In the genomic region with DNA sequence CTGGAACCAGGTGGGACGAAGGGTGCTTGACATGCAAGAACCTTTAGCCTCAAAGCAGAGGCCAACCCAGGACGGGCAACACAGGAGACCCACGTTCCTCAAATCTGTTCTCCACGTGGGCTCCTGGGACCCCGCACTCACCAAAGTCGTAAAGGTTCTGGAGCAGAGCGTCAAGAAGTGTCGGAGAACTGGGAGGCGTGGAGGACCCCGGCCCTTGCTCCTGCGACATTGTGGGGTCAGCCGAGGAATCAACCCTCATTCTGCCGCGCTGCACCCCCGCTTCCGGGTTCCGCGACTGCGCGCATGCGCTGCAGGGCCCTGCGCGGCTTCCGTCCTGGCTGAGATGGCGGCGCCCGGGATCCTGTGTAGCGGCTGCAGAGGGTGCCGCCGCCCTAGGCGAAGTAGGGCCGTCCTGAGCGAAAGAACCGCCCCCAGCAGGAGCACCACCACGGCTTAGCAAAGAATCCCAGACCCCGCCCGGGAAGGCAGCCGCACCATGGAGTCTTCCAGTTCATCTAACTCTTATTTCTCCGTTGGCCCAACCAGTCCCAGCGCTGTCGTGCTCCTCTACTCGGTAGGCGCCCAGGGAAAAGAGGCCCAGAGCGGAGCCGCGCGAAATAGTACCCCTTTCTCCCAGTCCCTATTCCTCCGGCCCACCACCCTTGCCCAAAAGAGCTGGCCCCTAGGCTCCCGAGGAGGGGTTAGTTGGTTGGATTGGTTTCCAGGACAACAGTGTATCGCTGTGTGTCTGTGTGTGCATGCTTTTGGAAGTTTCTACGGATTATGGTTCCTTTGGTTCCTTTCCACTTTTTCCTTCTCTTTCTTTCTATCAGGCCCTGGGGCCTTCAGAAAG, we compare ENCODE assay signal across 1 cellular context.
TF ChIP-seq lines count a peak whose summit lies in the region.

A gene (plus strand): TSS at position 330 of the 853 bp plus-strand sequence. CDS start 167 bp downstream, at position 497.

TF ChIP-seq in HEK293, 187 proteins besides CTCF, POLR2A, EP300 and RAD21 (continued from another document and continues in another):
- TF ChIP-seq, protein P1, sequence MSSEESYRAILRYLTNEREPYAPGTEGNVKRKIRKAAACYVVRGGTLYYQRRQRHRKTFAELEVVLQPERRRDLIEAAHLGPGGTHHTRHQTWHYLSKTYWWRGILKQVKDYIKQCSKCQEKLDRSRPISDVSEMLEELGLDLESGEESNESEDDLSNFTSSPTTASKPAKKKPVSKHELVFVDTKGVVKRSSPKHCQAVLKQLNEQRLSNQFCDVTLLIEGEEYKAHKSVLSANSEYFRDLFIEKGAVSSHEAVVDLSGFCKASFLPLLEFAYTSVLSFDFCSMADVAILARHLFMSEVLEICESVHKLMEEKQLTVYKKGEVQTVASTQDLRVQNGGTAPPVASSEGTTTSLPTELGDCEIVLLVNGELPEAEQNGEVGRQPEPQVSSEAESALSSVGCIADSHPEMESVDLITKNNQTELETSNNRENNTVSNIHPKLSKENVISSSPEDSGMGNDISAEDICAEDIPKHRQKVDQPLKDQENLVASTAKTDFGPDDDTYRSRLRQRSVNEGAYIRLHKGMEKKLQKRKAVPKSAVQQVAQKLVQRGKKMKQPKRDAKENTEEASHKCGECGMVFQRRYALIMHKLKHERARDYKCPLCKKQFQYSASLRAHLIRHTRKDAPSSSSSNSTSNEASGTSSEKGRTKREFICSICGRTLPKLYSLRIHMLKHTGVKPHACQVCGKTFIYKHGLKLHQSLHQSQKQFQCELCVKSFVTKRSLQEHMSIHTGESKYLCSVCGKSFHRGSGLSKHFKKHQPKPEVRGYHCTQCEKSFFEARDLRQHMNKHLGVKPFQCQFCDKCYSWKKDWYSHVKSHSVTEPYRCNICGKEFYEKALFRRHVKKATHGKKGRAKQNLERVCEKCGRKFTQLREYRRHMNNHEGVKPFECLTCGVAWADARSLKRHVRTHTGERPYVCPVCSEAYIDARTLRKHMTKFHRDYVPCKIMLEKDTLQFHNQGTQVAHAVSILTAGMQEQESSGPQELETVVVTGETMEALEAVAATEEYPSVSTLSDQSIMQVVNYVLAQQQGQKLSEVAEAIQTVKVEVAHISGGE (tag by site-specific recombination; conservative IDR thresholded peaks at IDR 0.05; ENCODE audit: low read depth), result peak; percentile 58; the same call in 1 of the 2 replicates
- TF ChIP-seq, protein P2, sequence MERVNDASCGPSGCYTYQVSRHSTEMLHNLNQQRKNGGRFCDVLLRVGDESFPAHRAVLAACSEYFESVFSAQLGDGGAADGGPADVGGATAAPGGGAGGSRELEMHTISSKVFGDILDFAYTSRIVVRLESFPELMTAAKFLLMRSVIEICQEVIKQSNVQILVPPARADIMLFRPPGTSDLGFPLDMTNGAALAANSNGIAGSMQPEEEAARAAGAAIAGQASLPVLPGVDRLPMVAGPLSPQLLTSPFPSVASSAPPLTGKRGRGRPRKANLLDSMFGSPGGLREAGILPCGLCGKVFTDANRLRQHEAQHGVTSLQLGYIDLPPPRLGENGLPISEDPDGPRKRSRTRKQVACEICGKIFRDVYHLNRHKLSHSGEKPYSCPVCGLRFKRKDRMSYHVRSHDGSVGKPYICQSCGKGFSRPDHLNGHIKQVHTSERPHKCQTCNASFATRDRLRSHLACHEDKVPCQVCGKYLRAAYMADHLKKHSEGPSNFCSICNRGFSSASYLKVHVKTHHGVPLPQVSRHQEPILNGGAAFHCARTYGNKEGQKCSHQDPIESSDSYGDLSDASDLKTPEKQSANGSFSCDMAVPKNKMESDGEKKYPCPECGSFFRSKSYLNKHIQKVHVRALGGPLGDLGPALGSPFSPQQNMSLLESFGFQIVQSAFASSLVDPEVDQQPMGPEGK (tag by site-specific recombination; IDR thresholded peaks at IDR 0.05), result peak; percentile 90
- TF ChIP-seq ZNF707 (tag by site-specific recombination; IDR thresholded peaks at IDR 0.05) (no peak), ZNF16 (tag by site-specific recombination; IDR thresholded peaks at IDR 0.05; ENCODE audit: low read depth) (no peak), MYNN (tag by site-specific recombination; IDR thresholded peaks at IDR 0.05; ENCODE audit: borderline replicate concordance) (peak; percentile 56; the same call in 1 of the 2 replicates), ZXDB (tag by site-specific recombination; IDR thresholded peaks at IDR 0.05) (peak; percentile 83), ZNF624 (tag by site-specific recombination; IDR thresholded peaks at IDR 0.05) (no peak), ZNF169 (tag by site-specific recombination; IDR thresholded peaks at IDR 0.05) (no peak), TCF7L2 (IDR thresholded peaks at IDR 0.05; ENCODE audit: borderline replicate concordance, low read depth, low read length) (no peak), KLF8 (tag by site-specific recombination; IDR thresholded peaks at IDR 0.05) (peak; percentile 84; the same call in 1 of the 2 replicates), ZNF132 (tag by site-specific recombination; IDR thresholded peaks at IDR 0.05; ENCODE audit: borderline replicate concordance) (no peak), ZNF354C (tag by site-specific recombination; IDR thresholded peaks at IDR 0.05; ENCODE audit: borderline replicate concordance, low read depth) (no peak), MZF1 (tag by site-specific recombination; IDR thresholded peaks at IDR 0.05; ENCODE audit: borderline replicate concordance) (no peak), ZNF654 (tag by site-specific recombination; IDR thresholded peaks at IDR 0.05; ENCODE audit: low read depth) (no peak), ZNF561 (tag by site-specific recombination; IDR thresholded peaks at IDR 0.05; ENCODE audit: borderline replicate concordance) (peak; percentile 95), ZBTB7A (tag by site-specific recombination; IDR thresholded peaks at IDR 0.05; ENCODE audit: low read depth) (0 out of 2 replicates have a peak, but pooled peaks have one; percentile 14), ZNF121 (tag by site-specific recombination; IDR thresholded peaks at IDR 0.05) (0 out of 2 replicates have a peak, but pooled peaks have one; percentile 25), ZNF391 (tag by site-specific recombination; IDR thresholded peaks at IDR 0.05; ENCODE audit: borderline replicate concordance, low read depth) (no peak), ZFHX2 (tag by site-specific recombination; conservative IDR thresholded peaks at IDR 0.05) (peak; percentile 67), SP3 (tag by site-specific recombination; IDR thresholded peaks at IDR 0.05) (peak; percentile 74), SP2 (tag by site-specific recombination; IDR thresholded peaks at IDR 0.05) (peak; percentile 83), GLI2 (tag by site-specific recombination; IDR thresholded peaks at IDR 0.05; ENCODE audit: borderline replicate concordance, low read depth) (no peak), HOXA7 (CRISPR knock-in tag; IDR thresholded peaks at IDR 0.05; ENCODE audit: borderline replicate concordance) (no peak), ZNF571 (tag by site-specific recombination; IDR thresholded peaks at IDR 0.05) (no peak), ZNF175 (tag by site-specific recombination; IDR thresholded peaks at IDR 0.05) (no peak), ZNF843 (tag by site-specific recombination; IDR thresholded peaks at IDR 0.05) (peak; percentile 59; the same call in 1 of the 2 replicates), ZNF530 (tag by site-specific recombination; IDR thresholded peaks at IDR 0.05; ENCODE audit: low read depth) (no peak), FEZF1 (tag by site-specific recombination; IDR thresholded peaks at IDR 0.05) (no peak; the same call in 1 of the 2 replicates), ZFP41 (tag by site-specific recombination; IDR thresholded peaks at IDR 0.05; ENCODE audit: borderline replicate concordance) (no peak)
- TF ChIP-seq, protein P3, sequence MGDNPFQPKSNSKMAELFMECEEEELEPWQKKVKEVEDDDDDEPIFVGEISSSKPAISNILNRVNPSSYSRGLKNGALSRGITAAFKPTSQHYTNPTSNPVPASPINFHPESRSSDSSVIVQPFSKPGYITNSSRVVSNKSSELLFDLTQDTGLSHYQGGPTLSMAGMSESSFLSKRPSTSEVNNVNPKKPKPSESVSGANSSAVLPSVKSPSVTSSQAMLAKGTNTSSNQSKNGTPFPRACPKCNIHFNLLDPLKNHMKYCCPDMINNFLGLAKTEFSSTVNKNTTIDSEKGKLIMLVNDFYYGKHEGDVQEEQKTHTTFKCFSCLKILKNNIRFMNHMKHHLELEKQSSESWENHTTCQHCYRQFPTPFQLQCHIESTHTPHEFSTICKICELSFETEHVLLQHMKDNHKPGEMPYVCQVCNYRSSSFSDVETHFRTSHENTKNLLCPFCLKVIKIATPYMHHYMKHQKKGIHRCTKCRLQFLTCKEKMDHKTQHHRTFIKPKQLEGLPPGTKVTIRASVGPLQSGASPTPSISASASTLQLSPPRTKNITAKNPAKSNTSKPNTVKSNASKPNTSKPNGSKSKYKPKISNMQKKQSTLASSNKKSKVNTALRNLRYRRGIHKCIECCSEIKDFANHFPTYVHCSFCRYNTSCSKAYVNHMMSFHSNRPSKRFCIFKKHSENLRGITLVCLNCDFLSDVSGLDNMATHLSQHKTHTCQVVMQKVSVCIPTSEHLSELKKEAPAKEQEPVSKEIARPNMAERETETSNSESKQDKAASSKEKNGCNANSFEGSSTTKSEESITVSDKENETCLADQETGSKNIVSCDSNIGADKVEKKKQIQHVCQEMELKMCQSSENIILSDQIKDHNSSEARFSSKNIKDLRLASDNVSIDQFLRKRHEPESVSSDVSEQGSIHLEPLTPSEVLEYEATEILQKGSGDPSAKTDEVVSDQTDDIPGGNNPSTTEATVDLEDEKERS (tag by site-specific recombination; IDR thresholded peaks at IDR 0.05), result no peak
- TF ChIP-seq, protein P4, sequence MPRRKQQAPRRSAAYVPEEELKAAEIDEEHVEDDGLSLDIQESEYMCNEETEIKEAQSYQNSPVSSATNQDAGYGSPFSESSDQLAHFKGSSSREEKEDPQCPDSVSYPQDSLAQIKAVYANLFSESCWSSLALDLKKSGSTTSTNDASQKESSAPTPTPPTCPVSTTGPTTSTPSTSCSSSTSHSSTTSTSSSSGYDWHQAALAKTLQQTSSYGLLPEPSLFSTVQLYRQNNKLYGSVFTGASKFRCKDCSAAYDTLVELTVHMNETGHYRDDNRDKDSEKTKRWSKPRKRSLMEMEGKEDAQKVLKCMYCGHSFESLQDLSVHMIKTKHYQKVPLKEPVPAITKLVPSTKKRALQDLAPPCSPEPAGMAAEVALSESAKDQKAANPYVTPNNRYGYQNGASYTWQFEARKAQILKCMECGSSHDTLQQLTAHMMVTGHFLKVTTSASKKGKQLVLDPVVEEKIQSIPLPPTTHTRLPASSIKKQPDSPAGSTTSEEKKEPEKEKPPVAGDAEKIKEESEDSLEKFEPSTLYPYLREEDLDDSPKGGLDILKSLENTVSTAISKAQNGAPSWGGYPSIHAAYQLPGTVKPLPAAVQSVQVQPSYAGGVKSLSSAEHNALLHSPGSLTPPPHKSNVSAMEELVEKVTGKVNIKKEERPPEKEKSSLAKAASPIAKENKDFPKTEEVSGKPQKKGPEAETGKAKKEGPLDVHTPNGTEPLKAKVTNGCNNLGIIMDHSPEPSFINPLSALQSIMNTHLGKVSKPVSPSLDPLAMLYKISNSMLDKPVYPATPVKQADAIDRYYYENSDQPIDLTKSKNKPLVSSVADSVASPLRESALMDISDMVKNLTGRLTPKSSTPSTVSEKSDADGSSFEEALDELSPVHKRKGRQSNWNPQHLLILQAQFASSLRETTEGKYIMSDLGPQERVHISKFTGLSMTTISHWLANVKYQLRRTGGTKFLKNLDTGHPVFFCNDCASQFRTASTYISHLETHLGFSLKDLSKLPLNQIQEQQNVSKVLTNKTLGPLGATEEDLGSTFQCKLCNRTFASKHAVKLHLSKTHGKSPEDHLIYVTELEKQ (tag by site-specific recombination; IDR thresholded peaks at IDR 0.05; ENCODE audit: borderline replicate concordance), result no peak
- TF ChIP-seq, protein P5, sequence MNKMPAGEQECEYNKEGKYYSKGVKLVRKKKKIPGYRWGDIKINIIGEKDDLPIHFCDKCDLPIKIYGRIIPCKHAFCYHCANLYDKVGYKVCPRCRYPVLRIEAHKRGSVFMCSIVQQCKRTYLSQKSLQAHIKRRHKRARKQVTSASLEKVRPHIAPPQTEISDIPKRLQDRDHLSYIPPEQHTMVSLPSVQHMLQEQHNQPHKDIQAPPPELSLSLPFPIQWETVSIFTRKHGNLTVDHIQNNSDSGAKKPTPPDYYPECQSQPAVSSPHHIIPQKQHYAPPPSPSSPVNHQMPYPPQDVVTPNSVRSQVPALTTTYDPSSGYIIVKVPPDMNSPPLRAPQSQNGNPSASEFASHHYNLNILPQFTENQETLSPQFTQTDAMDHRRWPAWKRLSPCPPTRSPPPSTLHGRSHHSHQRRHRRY (tag by site-specific recombination; IDR thresholded peaks at IDR 0.05), result no peak
- TF ChIP-seq, protein P6, sequence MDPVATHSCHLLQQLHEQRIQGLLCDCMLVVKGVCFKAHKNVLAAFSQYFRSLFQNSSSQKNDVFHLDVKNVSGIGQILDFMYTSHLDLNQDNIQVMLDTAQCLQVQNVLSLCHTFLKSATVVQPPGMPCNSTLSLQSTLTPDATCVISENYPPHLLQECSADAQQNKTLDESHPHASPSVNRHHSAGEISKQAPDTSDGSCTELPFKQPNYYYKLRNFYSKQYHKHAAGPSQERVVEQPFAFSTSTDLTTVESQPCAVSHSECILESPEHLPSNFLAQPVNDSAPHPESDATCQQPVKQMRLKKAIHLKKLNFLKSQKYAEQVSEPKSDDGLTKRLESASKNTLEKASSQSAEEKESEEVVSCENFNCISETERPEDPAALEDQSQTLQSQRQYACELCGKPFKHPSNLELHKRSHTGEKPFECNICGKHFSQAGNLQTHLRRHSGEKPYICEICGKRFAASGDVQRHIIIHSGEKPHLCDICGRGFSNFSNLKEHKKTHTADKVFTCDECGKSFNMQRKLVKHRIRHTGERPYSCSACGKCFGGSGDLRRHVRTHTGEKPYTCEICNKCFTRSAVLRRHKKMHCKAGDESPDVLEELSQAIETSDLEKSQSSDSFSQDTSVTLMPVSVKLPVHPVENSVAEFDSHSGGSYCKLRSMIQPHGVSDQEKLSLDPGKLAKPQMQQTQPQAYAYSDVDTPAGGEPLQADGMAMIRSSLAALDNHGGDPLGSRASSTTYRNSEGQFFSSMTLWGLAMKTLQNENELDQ (tag by site-specific recombination; IDR thresholded peaks at IDR 0.05; ENCODE audit: low read depth), result no peak
- TF ChIP-seq, protein P7, sequence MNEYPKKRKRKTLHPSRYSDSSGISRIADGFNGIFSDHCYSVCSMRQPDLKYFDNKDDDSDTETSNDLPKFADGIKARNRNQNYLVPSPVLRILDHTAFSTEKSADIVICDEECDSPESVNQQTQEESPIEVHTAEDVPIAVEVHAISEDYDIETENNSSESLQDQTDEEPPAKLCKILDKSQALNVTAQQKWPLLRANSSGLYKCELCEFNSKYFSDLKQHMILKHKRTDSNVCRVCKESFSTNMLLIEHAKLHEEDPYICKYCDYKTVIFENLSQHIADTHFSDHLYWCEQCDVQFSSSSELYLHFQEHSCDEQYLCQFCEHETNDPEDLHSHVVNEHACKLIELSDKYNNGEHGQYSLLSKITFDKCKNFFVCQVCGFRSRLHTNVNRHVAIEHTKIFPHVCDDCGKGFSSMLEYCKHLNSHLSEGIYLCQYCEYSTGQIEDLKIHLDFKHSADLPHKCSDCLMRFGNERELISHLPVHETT (tag by site-specific recombination; IDR thresholded peaks at IDR 0.05), result no peak; the same call in 1 of the 2 replicates
- TF ChIP-seq, protein P8, sequence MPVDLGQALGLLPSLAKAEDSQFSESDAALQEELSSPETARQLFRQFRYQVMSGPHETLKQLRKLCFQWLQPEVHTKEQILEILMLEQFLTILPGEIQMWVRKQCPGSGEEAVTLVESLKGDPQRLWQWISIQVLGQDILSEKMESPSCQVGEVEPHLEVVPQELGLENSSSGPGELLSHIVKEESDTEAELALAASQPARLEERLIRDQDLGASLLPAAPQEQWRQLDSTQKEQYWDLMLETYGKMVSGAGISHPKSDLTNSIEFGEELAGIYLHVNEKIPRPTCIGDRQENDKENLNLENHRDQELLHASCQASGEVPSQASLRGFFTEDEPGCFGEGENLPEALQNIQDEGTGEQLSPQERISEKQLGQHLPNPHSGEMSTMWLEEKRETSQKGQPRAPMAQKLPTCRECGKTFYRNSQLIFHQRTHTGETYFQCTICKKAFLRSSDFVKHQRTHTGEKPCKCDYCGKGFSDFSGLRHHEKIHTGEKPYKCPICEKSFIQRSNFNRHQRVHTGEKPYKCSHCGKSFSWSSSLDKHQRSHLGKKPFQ (tag by site-specific recombination; IDR thresholded peaks at IDR 0.05), result 0 out of 2 replicates have a peak, but pooled peaks have one; percentile 6
